ENCODE assay signal across 10 cellular contexts in genomic region chr2:96508521-96509113, GRCh38. TPM values are rescaled to one million over a fixed set of nuclear protein-coding genes. Genes with fewer than 3 reads are reported as not detected.
DNase-seq lines count a peak whose midpoint lies in the region; ATAC-seq and TF ChIP-seq lines count a peak whose summit lies in the region.
"Had no signal": no experiment of that assay in that cellular context is flagged by ENCODE, and none has a peak within 500 bp of the region (broad histone marks: within the 10 kb centered on the region; RNA-seq: fewer than 3 reads in every experiment).

No MANE protein-coding gene starts in this region.

- H3K9ac ChIP-seq in iPS-18a (ENCODE audit: low read length), result no peak overlapping the region

- no peak for TF ChIP-seq CTCF in right atrium auricular region (IDR thresholded peaks at IDR 0.05)
- TF ChIP-seq CTCF in testis (IDR thresholded peaks at IDR 0.05), result no peak

- H3K36me3 Mint-ChIP-seq in T-helper 17 cell (ENCODE audit: low read depth), result no peaks in the 10 kb centered on the region
- H3K36me3 Mint-ChIP-seq: activated naive CD4-positive, alpha-beta T cell treated with anti-CD3 and anti-CD28 coated beads, Interleukin-2, amount 50 U/mL, for 24 hours had no signal

- H3K27ac ChIP-seq in right atrium auricular region (no peak overlapping the region), iPS-18a (ENCODE audit: low read length) (no peak overlapping the region), testis (no peak overlapping the region)

- WGBS in testis, 2 donors, result 59 to 60% methylated on average over 1 to 26 of the region's 26 CpGs

- H3K9me3 ChIP-seq in right atrium auricular region, result no peaks in the 10 kb centered on the region
- no peaks in the 10 kb centered on the region for H3K9me3 ChIP-seq in T-helper 17 cell (ENCODE audit: control insufficient read depth, low read length, poor library complexity, severe bottlenecking)
- no peaks in the 10 kb centered on the region for H3K9me3 ChIP-seq in iPS-18a (ENCODE audit: control insufficient read depth, low read depth, low read length)
- no peaks in the 10 kb centered on the region for H3K9me3 ChIP-seq in testis

- H3K4me1 ChIP-seq in right atrium auricular region (peaks cover 0 to 18% of the 10 kb centered on the region in 2 donors), iPS-18a (ENCODE audit: control insufficient read depth, low read depth, low read length) (no peaks in the 10 kb centered on the region), testis (peaks cover 8% of the 10 kb centered on the region)

- H3K4me3 ChIP-seq in right atrium auricular region (peak overlapping the region in 1 of 2 donors; percentile 45), iPS-18a (ENCODE audit: low read length) (peak overlapping the region; percentile 14), testis (peak overlapping the region; percentile 9 to 20)

- intact Hi-C loops in cardiac septum (cut with DNase I) (loop anchor here (1.0 to 10.0 kb wide), 5 partner anchors 44 to 374 kb away; partner anchors contain the start of genes ASTL and SNRNP200), testis (cut with DNase I; ENCODE audit: low total_unique reads) (loop anchor here (10.0 kb wide), 1 partner anchor 104 kb away; no protein-coding TSS in a partner anchor)

- peaks cover 9% of the 10 kb centered on the region for H3K4me1 Mint-ChIP-seq in T-helper 17 cell

- TF ChIP-seq POLR2A in testis (IDR thresholded peaks at IDR 0.05), result no peak

- H3K36me3 ChIP-seq in right atrium auricular region (no peaks in the 10 kb centered on the region), iPS-18a (ENCODE audit: control insufficient read depth, low read depth, low read length) (no peaks in the 10 kb centered on the region), testis (ENCODE audit: low read depth, missing control alignments) (no peaks in the 10 kb centered on the region)

- H3K27me3 Mint-ChIP-seq in T-helper 17 cell, result peaks cover 26% of the 10 kb centered on the region

- H3K4me3 Mint-ChIP-seq in T-helper 17 cell, result peak overlapping the region; percentile 68

- no peaks in the 10 kb centered on the region for H3K27me3 ChIP-seq in right atrium auricular region
- H3K27me3 ChIP-seq in iPS-18a (ENCODE audit: control insufficient read depth, insufficient read depth, low read length), result peaks cover 12% of the 10 kb centered on the region
- no peaks in the 10 kb centered on the region for H3K27me3 ChIP-seq in testis

- DNase-seq in cardiac septum (ENCODE audit: low spot score) (peak; percentile 72), right atrium auricular region (ENCODE audit: low spot score) (no peak), T-helper 17 cell (no peak), testis (no peak), NCI-H82 treated with DMSO at 0.1 percent for 48 hours (lab: John Stamatoyannopoulos, UW; ENCODE audit: unreplicated experiment) (no peak)
- no peak for DNase-seq in stimulated activated CD4-positive, alpha-beta T cell treated with anti-CD3 and anti-CD28 coated beads, Interleukin-15, amount 100 ng/mL, for 24 hours

- peak overlapping the region; percentile 16 for H3K27ac Mint-ChIP-seq in T-helper 17 cell
- H3K27ac Mint-ChIP-seq: nephron progenitor cell had no signal

- ATAC-seq in T-helper 17 cell, result no peak
- no peak for ATAC-seq in HG03108 (IDR thresholded peaks at IDR 0.05; ENCODE audit: unreplicated experiment)

RNA-seq across cellular contexts. Expression of gene NEURL3, which starts 3.5 kb away (rescaled TPM):
- not detected for total RNA-seq in cardiac septum
- total RNA-seq in right atrium auricular region, result not detected
- total RNA-seq in T-helper 17 cell, result under 1 TPM in 1 of 2 donors, not detected in 1; 0.44 TPM
- 1 to 10 TPM; 1.3 to 1.7 TPM for total RNA-seq in testis
- polyA plus RNA-seq in testis (ENCODE audit: insufficient read depth, low read depth, low replicate concordance), result 0.78 TPM

RNA-seq across cellular contexts. Expression of gene ARID5A, which starts 27.9 kb away (rescaled TPM):
- total RNA-seq in cardiac septum (79.4 TPM), right atrium auricular region (10 to 100 TPM; 17.1 to 52.6 TPM), T-helper 17 cell (100 to 1,000 TPM; 126 to 139 TPM), testis (10 to 100 TPM; 31.7 to 33.7 TPM)
- polyA plus RNA-seq in testis (ENCODE audit: insufficient read depth, low read depth, low replicate concordance), result 20.1 TPM
